In the genomic region with DNA sequence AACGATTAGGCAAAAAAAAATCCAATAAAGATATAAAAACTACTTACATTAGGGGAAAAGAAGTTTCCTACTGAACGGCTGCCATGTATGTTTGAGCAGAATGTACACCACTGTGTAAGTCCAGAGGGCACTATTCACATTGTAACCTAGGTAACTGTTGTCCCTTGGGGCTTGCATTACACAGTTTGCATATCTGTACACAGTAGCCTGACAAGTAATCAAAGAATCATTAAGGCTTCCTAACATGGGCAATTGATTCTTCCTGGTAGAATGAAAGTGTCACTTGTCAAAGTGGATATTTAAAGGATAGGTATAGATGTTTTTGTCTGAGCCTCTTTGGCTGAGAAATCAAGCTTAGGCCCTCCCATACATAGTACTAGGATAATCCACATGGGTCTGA, we compare ENCODE assay signal across 18 cellular contexts. TPM values are rescaled to one million over a fixed set of nuclear protein-coding genes. Genes with fewer than 3 reads are reported as not detected.
A peak's percentile ranks its signal among the peaks of the same experiment; 100 is the strongest.
DNase-seq lines count a peak whose midpoint lies in the region; ATAC-seq and TF ChIP-seq lines count a peak whose summit lies in the region.
"Had no signal": no experiment of that assay in that cellular context is flagged by ENCODE, and none has a peak within 500 bp of the region (broad histone marks: within the 10 kb centered on the region; RNA-seq: fewer than 3 reads in every experiment).

No MANE protein-coding gene starts in this region.

- H3K4me3 Mint-ChIP-seq in IgD-negative memory B cell: peak overlapping the region; percentile 5 to 91 (median 22)
- peak overlapping the region; percentile 67 for H3K4me3 Mint-ChIP-seq in memory B cell
- no peak overlapping the region for H3K4me3 Mint-ChIP-seq in mesothelial cell of epicardium
- H3K4me3 Mint-ChIP-seq: activated naive CD8-positive, alpha-beta T cell treated with anti-CD3 and anti-CD28 coated beads for 36 hours; activated T-helper 1 cell treated with anti-CD3 and anti-CD28 coated beads, Interleukin-12 subunit alpha, Interleukin-12 subunit beta, Interleukin-2, Interleukin-4 antibody, amounts not matched to agents 30 ng/mL and 10 ng/mL and 1 ng/mL, durations not matched to agents 14 hours and 24 hours and 36 hours; HFFc6 had no signal

- TF ChIP-seq CTCF in mesothelial cell of epicardium (IDR thresholded peaks at IDR 0.05; ENCODE audit: unreplicated experiment): no peak

- H3K27me3 Mint-ChIP-seq in IgD-negative memory B cell (no peaks in the 10 kb centered on the region), memory B cell (no peaks in the 10 kb centered on the region), mesothelial cell of epicardium (ENCODE audit: low read depth) (peaks cover 80% of the 10 kb centered on the region)

- ATAC-seq in GM19397 (IDR thresholded peaks at IDR 0.05; ENCODE audit: unreplicated experiment) (peak; percentile 80), memory B cell (ENCODE audit: low read depth) (peak; percentile 79), HG02884 (IDR thresholded peaks at IDR 0.05; ENCODE audit: unreplicated experiment) (no peak)

- DNase-seq in DMS 273 (lab: John Stamatoyannopoulos, UW; ENCODE audit: unreplicated experiment) (peak; percentile 18), DMS 273 treated with DMSO at 0.1 percent for 48 hours (lab: John Stamatoyannopoulos, UW) (no peak), memory B cell (ENCODE audit: low spot score in 2 of 2) (no peak), posterior cingulate gyrus (no peak), mesothelial cell of epicardium (ENCODE audit: low spot score in 2 of 2, unreplicated experiment in 2 of 2) (no peak)
- DNase-seq: activated CD4-positive, CD25-positive, alpha-beta regulatory T cell treated with anti-CD3 and anti-CD28 coated beads, Interleukin-2, amount 50 U/mL, for 72 hours; activated naive CD8-positive, alpha-beta T cell treated with anti-CD3 and anti-CD28 coated beads for 36 hours; cortex of kidney; foreskin fibroblast; HFFc6; MV-4-11; NCI-H2081 treated with DMSO at 0.1 percent for 48 hours; stimulated activated naive CD4-positive, alpha-beta T cell treated with Interleukin-2 at 50 U/mL for 16 hours; T-helper 9 cell had no signal

- H3K4me1 Mint-ChIP-seq in IgD-negative memory B cell: peaks cover 32 to 66% (median 52%) of the 10 kb centered on the region in 3 donors
- peaks cover 62% of the 10 kb centered on the region for H3K4me1 Mint-ChIP-seq in memory B cell
- no peaks in the 10 kb centered on the region for H3K4me1 Mint-ChIP-seq in mesothelial cell of epicardium
- H3K4me1 Mint-ChIP-seq: activated naive CD8-positive, alpha-beta T cell treated with anti-CD3 and anti-CD28 coated beads for 36 hours had no signal

- H3K36me3 Mint-ChIP-seq in IgD-negative memory B cell: peaks cover 39% of the 10 kb centered on the region
- peaks cover 43% of the 10 kb centered on the region for H3K36me3 Mint-ChIP-seq in memory B cell
- H3K36me3 Mint-ChIP-seq in mesothelial cell of epicardium: no peaks in the 10 kb centered on the region

- intact Hi-C loops in posterior cingulate gyrus (cut with DNase I): no loop called here

- H3K27ac Mint-ChIP-seq in IgD-negative memory B cell (peak overlapping the region; percentile 15 to 94 (median 91)), memory B cell (peak overlapping the region; percentile 92), mesothelial cell of epicardium (no peak overlapping the region)
- H3K27ac Mint-ChIP-seq: activated naive CD8-positive, alpha-beta T cell treated with anti-CD3 and anti-CD28 coated beads for 36 hours; activated T-helper 1 cell treated with anti-CD3 and anti-CD28 coated beads, Interleukin-12 subunit alpha, Interleukin-12 subunit beta, Interleukin-2, Interleukin-4 antibody, amounts not matched to agents 30 ng/mL and 10 ng/mL and 1 ng/mL, durations not matched to agents 14 hours and 24 hours and 36 hours; HFFc6 had no signal

- H3K9me3 Mint-ChIP-seq in IgD-negative memory B cell (peaks cover 8 to 11% (median 9%) of the 10 kb centered on the region in 3 donors), memory B cell (peaks cover 21% of the 10 kb centered on the region), mesothelial cell of epicardium (peaks cover 35% of the 10 kb centered on the region)

RNA-seq across cellular contexts. Expression of gene PLEK, which starts 39.1 kb away (rescaled TPM):
- polyA plus RNA-seq in IgD-negative memory B cell: 110 TPM
- not detected in 3 replicates for total RNA-seq in mesothelial cell of epicardium
- total RNA-seq: HFFc6 had no signal
